ENCODE assay signal across 38 cellular contexts in genomic region chr13:41516166-41516565, GRCh38. TPM values are rescaled to one million over a fixed set of nuclear protein-coding genes. Genes with fewer than 3 reads are reported as not detected.
"Had no signal": no experiment of that assay in that cellular context is flagged by ENCODE, and none has a peak within 500 bp of the region (broad histone marks: within the 10 kb centered on the region; RNA-seq: fewer than 3 reads in every experiment).

No MANE protein-coding gene starts in this region.

- H3K9me3 Mint-ChIP-seq: activated B cell treated with CpG ODN at 0.5 μM for 24 hours; activated CD4-positive, alpha-beta memory T cell treated with anti-CD3 and anti-CD28 coated beads for 36 hours; activated CD8-positive, alpha-beta T cell treated with anti-CD3 and anti-CD28 coated beads for 36 hours; activated naive CD4-positive, alpha-beta T cell treated with anti-CD3 and anti-CD28 coated beads for 36 hours; activated T-cell treated with anti-CD3 and anti-CD28 coated beads, Interleukin-2, amount 50 U/mL, for 4 hours; activated T-cell treated with anti-CD3 and anti-CD28 coated beads, Interleukin-2, amount 50 U/mL, for 72 hours; activated T-helper 1 cell treated with anti-CD3 and anti-CD28 coated beads, Interleukin-12 subunit alpha, Interleukin-12 subunit beta, Interleukin-2, Interleukin-4 antibody, amounts not matched to agents 30 ng/mL and 10 ng/mL and 1 ng/mL, durations not matched to agents 14 hours and 24 hours and 36 hours; activated T-helper 17 cell treated with anti-CD3 and anti-CD28 coated beads, Interleukin-2, amount 50 U/mL, for 72 hours; central memory CD8-positive, alpha-beta T cell; T-helper 1 cell treated with Interleukin-12 subunit alpha and Interleukin-12 subunit beta and Interleukin-4 antibody, amounts not matched to agents 30 μg/mL and 1 μg/mL, for 36 hours; T-helper 2 cell treated with Interferon-gamma antibody and Interleukin-4, amounts not matched to agents 5 μg/mL and 100 μg/mL, for 36 hours had no signal

- H3K27me3 ChIP-seq: adrenal gland, body of pancreas, brain microvascular endothelial cell, breast epithelium, cardiac muscle cell had no signal

- H3K27me3 Mint-ChIP-seq: activated B cell treated with CpG ODN at 0.5 μM for 24 hours; activated CD4-positive, alpha-beta memory T cell treated with anti-CD3 and anti-CD28 coated beads for 36 hours; activated CD8-positive, alpha-beta T cell treated with anti-CD3 and anti-CD28 coated beads for 36 hours; activated naive CD8-positive, alpha-beta T cell treated with anti-CD3 and anti-CD28 coated beads for 36 hours; activated T-helper 17 cell treated with anti-CD3 and anti-CD28 coated beads, Interleukin-2, amount 50 U/mL, for 72 hours; central memory CD8-positive, alpha-beta T cell had no signal

- H3K4me3 Mint-ChIP-seq: activated B cell treated with CpG ODN at 0.5 μM for 24 hours; activated CD4-positive, alpha-beta memory T cell treated with anti-CD3 and anti-CD28 coated beads for 36 hours; activated CD8-positive, alpha-beta T cell treated with anti-CD3 and anti-CD28 coated beads for 36 hours; activated naive CD4-positive, alpha-beta T cell treated with anti-CD3 and anti-CD28 coated beads for 36 hours; activated naive CD8-positive, alpha-beta T cell treated with anti-CD3 and anti-CD28 coated beads for 36 hours; activated T-cell treated with anti-CD3 and anti-CD28 coated beads, Interleukin-2, amount 50 U/mL, for 4 hours; activated T-cell treated with anti-CD3 and anti-CD28 coated beads, Interleukin-2, amount 50 U/mL, for 72 hours; activated T-helper 1 cell treated with anti-CD3 and anti-CD28 coated beads, Interleukin-12 subunit alpha, Interleukin-12 subunit beta, Interleukin-2, Interleukin-4 antibody, amounts not matched to agents 30 ng/mL and 10 ng/mL and 1 ng/mL, durations not matched to agents 14 hours and 24 hours and 36 hours; activated T-helper 17 cell treated with anti-CD3 and anti-CD28 coated beads, Interleukin-2, amount 50 U/mL, for 72 hours; central memory CD8-positive, alpha-beta T cell; T-helper 1 cell treated with Interleukin-12 subunit alpha and Interleukin-12 subunit beta and Interleukin-4 antibody, amounts not matched to agents 30 μg/mL and 1 μg/mL, for 36 hours; T-helper 2 cell treated with Interferon-gamma antibody and Interleukin-4, amounts not matched to agents 5 μg/mL and 100 μg/mL, for 36 hours had no signal

- DNase-seq: activated B cell treated with CpG ODN at 0.5 μM for 24 hours; activated CD4-positive, alpha-beta memory T cell treated with anti-CD3 and anti-CD28 coated beads for 36 hours; activated CD4-positive, alpha-beta T cell treated with anti-CD3 and anti-CD28 coated beads for 4 hours; activated CD4-positive, alpha-beta T cell treated with anti-CD3 and anti-CD28 coated beads, Interleukin-2, amount 50 U/mL, for 1 hour; activated CD4-positive, alpha-beta T cell treated with anti-CD3 and anti-CD28 coated beads, Interleukin-2, amount 50 U/mL, for 4 hours; activated CD4-positive, CD25-positive, alpha-beta regulatory T cell treated with anti-CD3 and anti-CD28 coated beads, Interleukin-2, amount 50 U/mL, for 72 hours; activated CD8-positive, alpha-beta memory T cell treated with anti-CD3 and anti-CD28 coated beads, Interleukin-2, amount 50 U/mL, for 4 hours; activated CD8-positive, alpha-beta T cell treated with anti-CD3 and anti-CD28 coated beads for 36 hours; activated effector memory CD4-positive, alpha-beta T cell treated with anti-CD3 and anti-CD28 coated beads, Interleukin-2, amount 50 U/mL, for 16 hours; activated gamma-delta T cell treated with Interleukin-2 at 50 U/mL for 16 hours; activated naive CD4-positive, alpha-beta T cell; activated naive CD4-positive, alpha-beta T cell treated with anti-CD3 and anti-CD28 coated beads for 36 hours; activated naive CD4-positive, alpha-beta T cell treated with anti-CD3 and anti-CD28 coated beads, Interleukin-2, amount 50 U/mL, for 16 hours; activated naive CD8-positive, alpha-beta T cell treated with anti-CD3 and anti-CD28 coated beads for 36 hours; activated T-cell treated with anti-CD3 and anti-CD28 coated beads for 4 hours; activated T-cell treated with anti-CD3 and anti-CD28 coated beads, Interleukin-2, amount 50 U/mL, for 1 hour; activated T-cell treated with anti-CD3 and anti-CD28 coated beads, Interleukin-2, amount 50 U/mL, for 4 hours; activated T-cell treated with anti-CD3 and anti-CD28 coated beads, Interleukin-2, amount 50 U/mL, for 72 hours; adrenal gland; amniotic stem cell; aorta; body of pancreas; brain microvascular endothelial cell; caudate nucleus; cerebellar nuclear complex; T-helper 1 cell; T-helper 2 cell; T-helper 9 cell had no signal

- ATAC-seq: activated CD8-positive, alpha-beta T cell treated with anti-CD3 and anti-CD28 coated beads for 36 hours; activated naive CD4-positive, alpha-beta T cell treated with anti-CD3 and anti-CD28 coated beads, Interleukin-2, amount 50 U/mL, for 72 hours; activated T-cell treated with anti-CD3 and anti-CD28 coated beads, Interleukin-2, amount 50 U/mL, for 4 hours; activated T-cell treated with anti-CD3 and anti-CD28 coated beads, Interleukin-2, amount 50 U/mL, for 72 hours; activated T-helper 17 cell treated with anti-CD3 and anti-CD28 coated beads, Interleukin-2, amount 50 U/mL, for 72 hours; body of pancreas had no signal

- H3K36me3 ChIP-seq: adrenal gland, brain microvascular endothelial cell, breast epithelium, cardiac muscle cell had no signal

- H3K4me1 ChIP-seq: adrenal gland, body of pancreas, breast epithelium had no signal

- H3K36me3 Mint-ChIP-seq: activated CD4-positive, alpha-beta memory T cell treated with anti-CD3 and anti-CD28 coated beads for 36 hours; activated naive CD8-positive, alpha-beta T cell treated with anti-CD3 and anti-CD28 coated beads for 36 hours had no signal

- H3K27ac ChIP-seq: adrenal gland, body of pancreas, brain microvascular endothelial cell, breast epithelium, cardiac muscle cell, VCaP had no signal

- H3K27ac Mint-ChIP-seq: activated B cell treated with CpG ODN at 0.5 μM for 24 hours; activated CD4-positive, alpha-beta memory T cell treated with anti-CD3 and anti-CD28 coated beads for 36 hours; activated CD8-positive, alpha-beta T cell treated with anti-CD3 and anti-CD28 coated beads for 36 hours; activated naive CD4-positive, alpha-beta T cell treated with anti-CD3 and anti-CD28 coated beads for 36 hours; activated naive CD4-positive, alpha-beta T cell treated with anti-CD3 and anti-CD28 coated beads, Interleukin-2, amount 50 U/mL, for 72 hours; activated naive CD8-positive, alpha-beta T cell treated with anti-CD3 and anti-CD28 coated beads for 36 hours; activated T-cell treated with anti-CD3 and anti-CD28 coated beads, Interleukin-2, amount 50 U/mL, for 72 hours; activated T-helper 1 cell treated with anti-CD3 and anti-CD28 coated beads, Interleukin-12 subunit alpha, Interleukin-12 subunit beta, Interleukin-2, Interleukin-4 antibody, amounts not matched to agents 30 ng/mL and 10 ng/mL and 1 ng/mL, durations not matched to agents 14 hours and 24 hours and 36 hours; activated T-helper 17 cell treated with anti-CD3 and anti-CD28 coated beads, Interleukin-2, amount 50 U/mL, for 72 hours; T-helper 1 cell treated with Interleukin-12 subunit alpha and Interleukin-12 subunit beta and Interleukin-4 antibody, amounts not matched to agents 30 μg/mL and 1 μg/mL, for 36 hours; T-helper 2 cell treated with Interferon-gamma antibody and Interleukin-4, amounts not matched to agents 5 μg/mL and 100 μg/mL, for 36 hours had no signal

- H3K9me3 ChIP-seq: adrenal gland, body of pancreas had no signal

- H3K4me3 ChIP-seq: adrenal gland, body of pancreas, breast epithelium, cardiac muscle cell had no signal

- H3K4me1 Mint-ChIP-seq: activated naive CD8-positive, alpha-beta T cell treated with anti-CD3 and anti-CD28 coated beads for 36 hours; activated T-helper 17 cell treated with anti-CD3 and anti-CD28 coated beads, Interleukin-2, amount 50 U/mL, for 72 hours; central memory CD8-positive, alpha-beta T cell had no signal

RNA-seq across cellular contexts. Expression of gene RGCC, which starts 58.8 kb away (rescaled TPM):
- total RNA-seq: cardiac muscle cell, chondrocyte had no signal
- polyA plus RNA-seq: cardiac muscle cell had no signal
